Comparison of ENCODE assay signal across 15 cellular contexts in genomic region chr17:77523562-77523961, GRCh38.
DNase-seq lines count a peak whose midpoint lies in the region; ATAC-seq and TF ChIP-seq lines count a peak whose summit lies in the region.
"Had no signal": no experiment of that assay in that cellular context is flagged by ENCODE, and none has a peak within 500 bp of the region (broad histone marks: within the 10 kb centered on the region; RNA-seq: fewer than 3 reads in every experiment).

No MANE protein-coding gene starts in this region.

- WGBS in heart right ventricle, 2 donors: 56 to 68% methylated on average over 8 of the region's 8 CpGs
- WGBS in spleen, 5 donors: 83 to 95% (median 89%) methylated on average over 7 to 8 of the region's 8 CpGs

- TF ChIP-seq CTCF in left ventricle myocardium inferior (IDR thresholded peaks at IDR 0.05; ENCODE audit: borderline replicate concordance) (no peak), coronary artery (IDR thresholded peaks at IDR 0.05) (no peak), heart right ventricle (IDR thresholded peaks at IDR 0.05) (no peak), spleen (IDR thresholded peaks at IDR 0.05 in 8 of 11, conservative IDR thresholded peaks at IDR 0.05 in 3 of 11) (no peak), mesothelial cell of epicardium (IDR thresholded peaks at IDR 0.05; ENCODE audit: unreplicated experiment) (no peak)

- H3K4me1 ChIP-seq in left ventricle myocardium inferior (peaks cover 18% of the 10 kb centered on the region), heart right ventricle (peaks cover 0 to 12% (median 4%) of the 10 kb centered on the region in 9 donors), spleen (peaks cover under 1 to 8% (median 6%) of the 10 kb centered on the region in 6 donors)
- H3K4me1 ChIP-seq: A549, BE2C, HAP-1 had no signal

- H3K36me3 ChIP-seq in left ventricle myocardium inferior: no peaks in the 10 kb centered on the region
- no peaks in the 10 kb centered on the region for H3K36me3 ChIP-seq in heart right ventricle
- no peaks in the 10 kb centered on the region for H3K36me3 ChIP-seq in spleen
- H3K36me3 ChIP-seq: BE2C, HAP-1 had no signal

- H3K27me3 Mint-ChIP-seq in mesothelial cell of epicardium (ENCODE audit: low read depth): peaks cover 36% of the 10 kb centered on the region

- no peak for TF ChIP-seq POLR2A in spleen (IDR thresholded peaks at IDR 0.05)

- intact Hi-C loops in Right ventricle myocardium superior (cut with DNase I): no loop called here
- intact Hi-C loops in left ventricle myocardium inferior (cut with micrococcal nuclease): no loop called here
- intact Hi-C loops in heart right ventricle (cut with DNase I): no loop called here
- intact Hi-C loops in spleen (cut with DNase I; ENCODE audit: low total_unique reads): no loop called here

- no peaks in the 10 kb centered on the region for H3K36me3 Mint-ChIP-seq in mesothelial cell of epicardium
- H3K36me3 Mint-ChIP-seq: CD4-positive, alpha-beta memory T cell had no signal

- H3K27ac Mint-ChIP-seq in mesothelial cell of epicardium: no peak overlapping the region
- H3K27ac Mint-ChIP-seq: CD4-positive, alpha-beta memory T cell had no signal

- no peaks in the 10 kb centered on the region for H3K9me3 ChIP-seq in left ventricle myocardium inferior (replicated peaks)
- no peaks in the 10 kb centered on the region for H3K9me3 ChIP-seq in heart right ventricle
- H3K9me3 ChIP-seq in spleen: no peaks in the 10 kb centered on the region
- H3K9me3 ChIP-seq: A549, BE2C, HAP-1 had no signal

- H3K27me3 ChIP-seq in left ventricle myocardium inferior (ENCODE audit: low read depth) (peaks cover 26% of the 10 kb centered on the region), heart right ventricle (peaks cover 0 to 24% (median 13%) of the 10 kb centered on the region in 7 donors), spleen (replicated peaks in 1 of 7) (peaks cover 0 to 27% (median 10%) of the 10 kb centered on the region in 7 donors)
- H3K27me3 ChIP-seq: BE2C had no signal

- no peaks in the 10 kb centered on the region for H3K9me3 Mint-ChIP-seq in mesothelial cell of epicardium

- H3K4me3 ChIP-seq in left ventricle myocardium inferior: no peak overlapping the region
- no peak overlapping the region for H3K4me3 ChIP-seq in coronary artery
- H3K4me3 ChIP-seq in heart right ventricle: no peak overlapping the region
- H3K4me3 ChIP-seq in spleen: no peak overlapping the region
- H3K4me3 ChIP-seq: A549, GM12878, HAP-1 had no signal

- H3K27ac ChIP-seq in left ventricle myocardium inferior (replicated peaks) (no peak overlapping the region), coronary artery (no peak overlapping the region), heart right ventricle (no peak overlapping the region), spleen (no peak overlapping the region)
- H3K27ac ChIP-seq: A549, C4-2B had no signal

- DNase-seq in Right ventricle myocardium superior (no peak), left ventricle myocardium inferior (no peak), coronary artery (ENCODE audit: low spot score) (peak; percentile 21), heart right ventricle (no peak), spleen (peak; percentile 5), KBM-7 (no peak), mesothelial cell of epicardium (ENCODE audit: low spot score in 2 of 2, unreplicated experiment in 2 of 2) (no peak)
- DNase-seq: BE2C; CD4-positive, alpha-beta memory T cell; DMS79; GOT3 had no signal

- in situ Hi-C loops in KBM-7 (cut with MboI; ENCODE audit: low pct_unique_long_range_greater_than_20kb, low sequenced_read_pairs): no loop called here

- peaks cover 4% of the 10 kb centered on the region for H3K4me1 Mint-ChIP-seq in mesothelial cell of epicardium

- ATAC-seq in Right ventricle myocardium superior (ENCODE audit: poor library complexity) (peak; percentile 49), heart right ventricle (peak in 6 of 8 donors; percentile 30 to 64 (median 37))
- ATAC-seq: A549, GM12878 had no signal

- no peak overlapping the region for H3K4me3 Mint-ChIP-seq in mesothelial cell of epicardium
- H3K4me3 Mint-ChIP-seq: CD4-positive, alpha-beta memory T cell had no signal

Comparison
In these comparisons a context has a peak if more than half of its experiments do, and no peak if none do; other contexts are left out.
1. DNase-seq: peak in coronary artery (single experiment) and spleen (single experiment); none in Right ventricle myocardium superior (single experiment), left ventricle myocardium inferior (single experiment), heart right ventricle (0 of 2), KBM-7 (single experiment) and mesothelial cell of epicardium (0 of 2).